Comparison of ENCODE assay signal across 11 cellular contexts in genomic region chr4:119040261-119040660, GRCh38.
DNase-seq lines count a peak whose midpoint lies in the region; ATAC-seq and TF ChIP-seq lines count a peak whose summit lies in the region.
"Had no signal": no experiment of that assay in that cellular context is flagged by ENCODE, and none has a peak within 500 bp of the region (broad histone marks: within the 10 kb centered on the region; RNA-seq: fewer than 3 reads in every experiment).

No MANE protein-coding gene starts in this region.

- H3K27ac ChIP-seq in heart left ventricle: peak overlapping the region in 10 of 12 donors; percentile 13 to 91 (median 70)
- H3K27ac ChIP-seq in esophagus muscularis mucosa (replicated peaks in 1 of 4): peak overlapping the region; percentile 91 to 98 (median 94)
- H3K27ac ChIP-seq in prostate gland: peak overlapping the region; percentile 36 to 49
- H3K27ac ChIP-seq in vagina: peak overlapping the region; percentile 78

- H3K4me1 ChIP-seq in heart left ventricle: peaks cover 0 to 87% (median 54%) of the 10 kb centered on the region in 12 donors
- H3K4me1 ChIP-seq in esophagus muscularis mucosa: peaks cover 58 to 100% (median 92%) of the 10 kb centered on the region in 4 donors
- no peaks in the 10 kb centered on the region for H3K4me1 ChIP-seq in prostate gland (replicated peaks)
- peaks cover 41% of the 10 kb centered on the region for H3K4me1 ChIP-seq in vagina

- DNase-seq in heart left ventricle: no peak
- no peak for DNase-seq in Right ventricle myocardium inferior (ENCODE audit: missing footprints)
- no peak for DNase-seq in esophagus muscularis mucosa (ENCODE audit: extremely low spot score)
- DNase-seq in prostate gland (ENCODE audit: low spot score): no peak
- no peak for DNase-seq in vagina (ENCODE audit: extremely low spot score in 2 of 2)
- no peak for DNase-seq in HK-2 (ENCODE audit: unreplicated experiment)
- DNase-seq in 8988T: no peak
- DNase-seq: cortex of kidney, NCI-H1436 treated with DMSO at 0.1 percent for 48 hours had no signal

- H3K9me3 ChIP-seq in heart left ventricle (no peaks in the 10 kb centered on the region), esophagus muscularis mucosa (no peaks in the 10 kb centered on the region), prostate gland (no peaks in the 10 kb centered on the region), vagina (no peaks in the 10 kb centered on the region)

- no peak for ATAC-seq in heart left ventricle
- no peak for ATAC-seq in Right ventricle myocardium inferior
- no peak for ATAC-seq in HG02642 (IDR thresholded peaks at IDR 0.05; ENCODE audit: poor library complexity, unreplicated experiment)

- TF ChIP-seq EP300 in esophagus muscularis mucosa (IDR thresholded peaks at IDR 0.05): no peak

- TF ChIP-seq POLR2A in heart left ventricle (IDR thresholded peaks at IDR 0.05) (no peak), esophagus muscularis mucosa (IDR thresholded peaks at IDR 0.05; ENCODE audit: low read depth) (no peak), prostate gland (IDR thresholded peaks at IDR 0.05) (no peak), vagina (IDR thresholded peaks at IDR 0.05) (no peak)

- H3K36me3 ChIP-seq in heart left ventricle: peaks cover 0 to 3% (median 0%) of the 10 kb centered on the region in 9 donors
- peaks cover 0 to under 1% (median under 1%) of the 10 kb centered on the region in 4 donors for H3K36me3 ChIP-seq in esophagus muscularis mucosa
- no peaks in the 10 kb centered on the region for H3K36me3 ChIP-seq in prostate gland
- no peaks in the 10 kb centered on the region for H3K36me3 ChIP-seq in vagina

- intact Hi-C loops in heart left ventricle (cut with DNase I): loop anchor here (5.0 to 10.0 kb wide), 13 partner anchors 58 to 285 kb away; partner anchors contain the start of genes MYOZ2 (in 5 of the 10) and USP53 (in 3 of the 10)
- intact Hi-C loops in Right ventricle myocardium inferior (cut with DNase I): loop anchor here (5.0 kb wide), 3 partner anchors 58 to 298 kb away; no protein-coding TSS in a partner anchor
- intact Hi-C loops in esophagus muscularis mucosa (cut with DNase I): loop anchor here (5.0 kb wide), 2 partner anchors 172 to 247 kb away; partner anchors contain the start of gene USP53
- intact Hi-C loops in prostate gland (cut with DNase I): loop anchor here (5.0 kb wide), 2 partner anchors 172 to 247 kb away; partner anchors contain the start of gene USP53
- intact Hi-C loops in vagina (cut with DNase I): loop anchor here (10.0 kb wide), 1 partner anchor 175 kb away; the partner anchor contains the start of gene USP53

- H3K4me3 ChIP-seq in heart left ventricle (no peak overlapping the region), esophagus muscularis mucosa (no peak overlapping the region), prostate gland (no peak overlapping the region), vagina (no peak overlapping the region)
- H3K4me3 ChIP-seq: K562 had no signal

- H3K27me3 ChIP-seq in heart left ventricle (no peaks in the 10 kb centered on the region), esophagus muscularis mucosa (no peaks in the 10 kb centered on the region), prostate gland (replicated peaks; ENCODE audit: insufficient read depth) (no peaks in the 10 kb centered on the region), vagina (no peaks in the 10 kb centered on the region)

- 69 to 77% (median 71%) methylated on average over 3 of the region's 3 CpGs for WGBS in heart left ventricle, 4 donors
- 63% methylated on average over 3 of the region's 3 CpGs for WGBS in esophagus muscularis mucosa
- WGBS in prostate gland: 55% methylated on average over 3 of the region's 3 CpGs

- TF ChIP-seq CTCF in heart left ventricle (IDR thresholded peaks at IDR 0.05) (no peak), esophagus muscularis mucosa (IDR thresholded peaks at IDR 0.05) (no peak), prostate gland (IDR thresholded peaks at IDR 0.05) (no peak), vagina (IDR thresholded peaks at IDR 0.05) (no peak)

Comparison
In these comparisons a context has a peak if more than half of its experiments do, and no peak if none do; other contexts are left out.
1. H3K27ac ChIP-seq: peak in every context shown above with its lines; median percentile 94 in esophagus muscularis mucosa; 78 in vagina; 70 in heart left ventricle; 42 in prostate gland.